In the genomic region with DNA sequence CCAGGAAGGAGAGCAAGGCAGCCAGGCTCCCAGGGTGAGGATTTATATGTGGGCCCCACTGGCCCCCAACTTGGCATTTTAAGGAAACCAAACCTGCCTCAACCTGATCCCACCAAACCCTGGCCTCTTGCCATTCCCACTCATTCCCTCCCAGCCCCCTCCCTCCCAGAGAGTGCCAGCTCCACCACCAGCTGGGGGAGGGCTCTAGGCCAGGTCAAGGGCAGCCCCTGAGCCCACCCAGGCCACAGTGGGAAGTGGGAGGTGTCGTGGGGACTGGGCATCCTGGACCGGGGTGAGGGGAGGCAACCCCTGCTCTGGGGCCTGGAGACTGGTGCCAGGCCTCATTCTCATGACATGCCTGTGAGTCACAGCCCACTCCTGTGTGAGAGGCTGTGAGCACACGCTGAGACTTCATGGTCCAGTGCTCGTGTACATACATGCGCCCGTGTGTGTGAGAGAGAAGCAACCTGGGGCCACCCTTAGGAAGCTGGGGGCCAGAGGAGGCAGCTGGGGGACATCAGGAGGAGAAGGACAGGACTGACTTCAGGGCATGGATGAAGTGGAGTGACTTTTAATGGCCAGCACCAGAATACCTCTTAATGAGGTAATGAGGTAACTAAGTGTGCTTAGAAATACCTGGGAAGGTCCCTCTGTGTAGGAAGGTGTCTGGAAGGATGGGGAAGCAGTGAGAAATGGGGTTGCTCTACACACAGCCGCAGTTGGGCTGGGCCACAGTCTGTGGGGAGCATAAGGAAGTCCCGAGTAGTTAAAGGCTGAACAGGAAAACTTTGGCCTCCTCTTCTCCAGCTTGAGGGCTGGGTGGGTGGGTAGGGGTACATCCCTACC, we compare ENCODE assay signal across 8 cellular contexts. TPM values are rescaled to one million over a fixed set of nuclear protein-coding genes. Genes with fewer than 3 reads are reported as not detected.
A peak's percentile ranks its signal among the peaks of the same experiment; 100 is the strongest.
DNase-seq lines count a peak whose midpoint lies in the region; ATAC-seq and TF ChIP-seq lines count a peak whose summit lies in the region.

A gene (minus strand): TSS at position 316 of the 846 bp plus-strand sequence. CDS start 1,967 bp downstream, outside the sequence.

- intact Hi-C loops in CD4-positive, alpha-beta memory T cell (cut with micrococcal nuclease): loop anchor here (1.0 to 5.0 kb wide), 4 partner anchors 20 to 106 kb away; a partner anchor contains a TSS

- peak within 1 kb of the TSS in 7 of 8 donors; percentile 55 to 81 (median 69) for H3K4me3 Mint-ChIP-seq in CD4-positive, alpha-beta memory T cell

- no peaks in the 10 kb centered on the region for H3K9me3 ChIP-seq in CD4-positive, alpha-beta memory T cell (ENCODE audit: control insufficient read depth in 1 of 2, low read length in 2 of 2)
- H3K9me3 ChIP-seq in NT2/D1 (ENCODE audit: insufficient read depth, low read length) (no peaks in the 10 kb centered on the region), cardiac muscle cell (ENCODE audit: low read depth) (no peaks in the 10 kb centered on the region)

- peak within 1 kb of the TSS; percentile 84 for H3K9ac ChIP-seq in NT2/D1 (ENCODE audit: insufficient read length, low read depth)
- H3K9ac ChIP-seq in rectal smooth muscle tissue (ENCODE audit: low read length): no peak within 1 kb of the TSS

- POLR2A ChIA-PET in CD4-positive, alpha-beta memory T cell (lab: Charles Lee; ENCODE audit: partially characterized antibody): interaction anchor here (0.9 to 12.1 kb wide), 7 partner anchors 21 to 68 kb away, joined by 3 to 173 read pairs (median 8); a partner anchor contains a TSS

- peak within 1 kb of the TSS; percentile 90 to 97 (median 93) for H3K27ac Mint-ChIP-seq in CD4-positive, alpha-beta memory T cell

- H3K27me3 Mint-ChIP-seq in CD4-positive, alpha-beta memory T cell: no peaks in the 10 kb centered on the region

- peaks cover 35% of the 10 kb centered on the region for H3K4me1 ChIP-seq in CD4-positive, alpha-beta memory T cell (ENCODE audit: insufficient read depth, low read length)
- H3K4me1 ChIP-seq in NT2/D1 (ENCODE audit: insufficient read depth, insufficient read length) (peaks cover 33% of the 10 kb centered on the region), cardiac muscle cell (ENCODE audit: low read depth) (peaks cover 28% of the 10 kb centered on the region), rectal smooth muscle tissue (ENCODE audit: control insufficient read depth, insufficient read depth, low read length) (peaks cover 31% of the 10 kb centered on the region)

- peak in 2 of 5 donors; percentile 13 to 54 for DNase-seq in CD4-positive, alpha-beta memory T cell
- DNase-seq in HCEC 1CT (peak; percentile 96), NT2/D1 (ENCODE audit: low read depth, low spot score) (no peak), cardiac muscle cell (ENCODE audit: low read depth in 1 of 2, low spot score in 1 of 2) (peak in 1 of 2 donors; percentile 86), cerebellar cortex (ENCODE audit: low spot score) (no peak)
- peak; percentile 66 for DNase-seq in activated naive CD4-positive, alpha-beta T cell treated with Interleukin-2 at 50 U/mL for 16 hours

- no peaks in the 10 kb centered on the region for H3K36me3 Mint-ChIP-seq in CD4-positive, alpha-beta memory T cell

- peak within 1 kb of the TSS in 1 of 2 donors; percentile 16 for H3K4me3 ChIP-seq in CD4-positive, alpha-beta memory T cell (ENCODE audit: low read length in 2 of 2)
- H3K4me3 ChIP-seq in NT2/D1 (ENCODE audit: insufficient read length, low read depth): peak within 1 kb of the TSS; percentile 9
- H3K4me3 ChIP-seq in cardiac muscle cell: no peak within 1 kb of the TSS
- no peak within 1 kb of the TSS for H3K4me3 ChIP-seq in rectal smooth muscle tissue (ENCODE audit: low read length)

- no peak for ATAC-seq in GM21528 (IDR thresholded peaks at IDR 0.05; ENCODE audit: low FRiP score, unreplicated experiment)

- no peaks in the 10 kb centered on the region for H3K9me3 Mint-ChIP-seq in CD4-positive, alpha-beta memory T cell

- no peaks in the 10 kb centered on the region for H3K27me3 ChIP-seq in CD4-positive, alpha-beta memory T cell (ENCODE audit: insufficient read depth, low read length)
- H3K27me3 ChIP-seq in NT2/D1 (ENCODE audit: insufficient read depth, insufficient read length) (no peaks in the 10 kb centered on the region), cardiac muscle cell (no peaks in the 10 kb centered on the region), rectal smooth muscle tissue (ENCODE audit: control insufficient read depth, insufficient read depth, low read length) (no peaks in the 10 kb centered on the region)

- H3K4me1 Mint-ChIP-seq in CD4-positive, alpha-beta memory T cell: peaks cover 22 to 36% (median 28%) of the 10 kb centered on the region in 4 donors

- TF ChIP-seq CTCF in cardiac muscle cell (IDR thresholded peaks at IDR 0.05; ENCODE audit: low read depth, low read length): no peak

- peak within 1 kb of the TSS; percentile 42 for H3K27ac ChIP-seq in CD4-positive, alpha-beta memory T cell (ENCODE audit: low read depth, low read length)
- peak within 1 kb of the TSS; percentile 21 for H3K27ac ChIP-seq in cardiac muscle cell
- H3K27ac ChIP-seq in rectal smooth muscle tissue (ENCODE audit: low read depth, low read length): peak within 1 kb of the TSS; percentile 89

- CTCF ChIA-PET in CD4-positive, alpha-beta memory T cell (lab: Charles Lee; ENCODE audit: partially characterized antibody): interaction anchor here (0.7 to 17.8 kb wide), 11 partner anchors 19 to 77 kb away, joined by 3 to 214 read pairs (median 5); a partner anchor contains a TSS

- H3K36me3 ChIP-seq in CD4-positive, alpha-beta memory T cell (ENCODE audit: insufficient read depth, low read length): no peaks in the 10 kb centered on the region
- H3K36me3 ChIP-seq in NT2/D1 (ENCODE audit: insufficient read depth, insufficient read length, low read length) (no peaks in the 10 kb centered on the region), cardiac muscle cell (no peaks in the 10 kb centered on the region), rectal smooth muscle tissue (ENCODE audit: control insufficient read depth, insufficient read depth, low read length) (no peaks in the 10 kb centered on the region)

RNA-seq across cellular contexts. Expression of the gene that starts here (rescaled TPM):
- under 1 TPM in 1 of 2 experiments, not detected in 1; 0.87 TPM for total RNA-seq in CD4-positive, alpha-beta memory T cell
- polyA plus RNA-seq in CD4-positive, alpha-beta memory T cell: 1 to 10 TPM; 1.0 to 1.7 TPM
- total RNA-seq in cardiac muscle cell: 0.35 TPM in 1 of 2 replicates, not detected in the other
- polyA plus RNA-seq in cardiac muscle cell: 2.3 and 3.7 TPM in 2 replicates

Comparison
In these comparisons a context has a peak if more than half of its experiments do, and no peak if none do; other contexts are left out.
1. DNase-seq: peak in HCEC 1CT (single experiment) and activated naive CD4-positive, alpha-beta T cell treated with Interleukin-2 at 50 U/mL for 16 hours (single experiment); none in NT2/D1 (single experiment) and cerebellar cortex (single experiment).
2. H3K27ac ChIP-seq: peak in every context shown above with its lines; median percentile 89 in rectal smooth muscle tissue; 42 in CD4-positive, alpha-beta memory T cell; 21 in cardiac muscle cell.